In the genomic region with DNA sequence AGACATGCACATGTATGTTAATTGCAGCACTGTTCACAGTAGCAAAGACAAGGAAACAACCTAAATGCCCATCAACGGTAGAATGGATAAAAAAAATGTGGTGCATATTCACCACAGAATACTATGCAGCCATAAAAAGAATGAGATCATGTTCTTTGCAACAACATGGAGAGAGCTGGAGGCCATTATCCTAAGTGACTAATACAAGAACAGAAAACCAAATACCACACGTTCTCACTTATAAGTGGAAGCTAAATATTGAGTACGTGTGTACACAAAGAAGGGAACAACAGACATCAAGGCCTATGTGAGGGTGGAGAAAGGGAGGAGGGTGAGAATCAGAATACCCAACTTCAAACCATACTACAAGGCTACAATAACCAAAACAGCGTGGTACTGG, we compare ENCODE assay signal across 21 cellular contexts. TPM values are rescaled to one million over a fixed set of nuclear protein-coding genes. Genes with fewer than 3 reads are reported as not detected.
A peak's percentile ranks its signal among the peaks of the same experiment; 100 is the strongest.
DNase-seq lines count a peak whose midpoint lies in the region; ATAC-seq, FAIRE-seq and TF ChIP-seq lines count a peak whose summit lies in the region.
"Had no signal": no experiment of that assay in that cellular context is flagged by ENCODE, and none has a peak within 500 bp of the region (broad histone marks: within the 10 kb centered on the region; RNA-seq: fewer than 3 reads in every experiment).

No MANE protein-coding gene starts in this region.

- no peaks in the 10 kb centered on the region for H3K27me3 ChIP-seq in IMR-90 (ENCODE audit: control insufficient read depth, insufficient read depth, low read length)

- no peaks in the 10 kb centered on the region for H3K9me1 ChIP-seq in IMR-90 (ENCODE audit: insufficient read depth, low read length)

- no peak overlapping the region for H3K18ac ChIP-seq in IMR-90 (ENCODE audit: low read depth, low read length)

- no peak overlapping the region for H4K91ac ChIP-seq in IMR-90 (ENCODE audit: insufficient read depth, low read depth, low read length)

- H3K14ac ChIP-seq in IMR-90 (replicated peaks; ENCODE audit: low read depth, low read length): no peak overlapping the region

- no peaks in the 10 kb centered on the region for H4K20me1 ChIP-seq in IMR-90 (ENCODE audit: insufficient read depth, low read length)

- H4K5ac ChIP-seq in IMR-90 (ENCODE audit: low read depth, low read length): no peak overlapping the region

- no peak overlapping the region for H3K56ac ChIP-seq in IMR-90 (ENCODE audit: extremely low read depth, insufficient read depth, low read length)

- no peak for TF ChIP-seq POLR2A in IMR-90 (IDR thresholded peaks at IDR 0.05; ENCODE audit: low read depth, low read length)

- no peak overlapping the region for H3K9ac ChIP-seq in IMR-90 (ENCODE audit: low read depth, low read length)

- intact Hi-C loops in IMR-90 (cut with micrococcal nuclease): no loop called here

- no peak overlapping the region for H2AK9ac ChIP-seq in IMR-90 (replicated peaks; ENCODE audit: low read depth, low read length, poor library complexity)

- no peak overlapping the region for H2BK120ac ChIP-seq in IMR-90 (ENCODE audit: low read depth, low read length)

- TF ChIP-seq CTCF in IMR-90 (conservative IDR thresholded peaks at IDR 0.05; ENCODE audit: low read depth, low read length): no peak
- no peak for TF ChIP-seq CTCF in RWPE1 (conservative IDR thresholded peaks at IDR 0.05; ENCODE audit: low read depth)

- FAIRE-seq in frontal cortex (lab: Jason Lieb, UNC): no peak

- H3K4me2 ChIP-seq in IMR-90 (ENCODE audit: low read depth, low read length): no peak overlapping the region

- H3K4me1 ChIP-seq in IMR-90 (ENCODE audit: control insufficient read depth, insufficient read depth, low read length): no peaks in the 10 kb centered on the region; the same call in 1 of the 2 replicates

- DNase-seq in IMR-90 (no peak), RWPE1 (ENCODE audit: low spot score) (no peak), NCI-H82 (lab: John Stamatoyannopoulos, UW) (no peak), frontal cortex (ENCODE audit: low spot score in 2 of 2) (no peak), NCI-H446 treated with DMSO at 0.1 percent for 48 hours (lab: John Stamatoyannopoulos, UW) (no peak)
- DNase-seq: 8988T, DND-41, GOT3, KG1, MV-4-11, NCI-H1694 treated with DMSO at 0.1 percent for 48 hours, NCI-H510A treated with DMSO at 0.1 percent for 48 hours, NCI-H774, PC-3, RPMI8226, SIG-M5, T-helper 1 cell had no signal

- POLR2A ChIA-PET in IMR-90 (lab: Charles Lee; ENCODE audit: unreplicated experiment): no interaction called here
- POLR2A ChIA-PET in RWPE1 (lab: Yijun Ruan, JAX; ENCODE audit: low non-redundant PET): no interaction called here

- H3K4me3 ChIP-seq in IMR-90 (ENCODE audit: insufficient read depth, low read depth, low read length): no peak overlapping the region

- H2AK5ac ChIP-seq in IMR-90 (ENCODE audit: low read depth, low read length): no peak overlapping the region

- H3K27ac ChIP-seq in IMR-90 (ENCODE audit: insufficient read depth, low read length) (no peak overlapping the region), RWPE1 (no peak overlapping the region)

- BruUV-seq in IMR-90 (replicated peaks; lab: Mats Ljungman, UMichigan): no TSS peak

- no peak for TF ChIP-seq RAD21 in IMR-90 (IDR thresholded peaks at IDR 0.05; ENCODE audit: low read length)

- ATAC-seq in GM18498 (IDR thresholded peaks at IDR 0.05; ENCODE audit: unreplicated experiment): peak; percentile 48
- peak; percentile 48 for ATAC-seq in GM18907 (IDR thresholded peaks at IDR 0.05; ENCODE audit: unreplicated experiment)
- peak; percentile 42 for ATAC-seq in HG02884 (IDR thresholded peaks at IDR 0.05; ENCODE audit: unreplicated experiment)
- ATAC-seq in IMR-90 (ENCODE audit: low read depth): no peak
- ATAC-seq: PC-3, SK-N-SH treated with all-trans-retinoic acid at 6 μM for 48 hours had no signal

- no peaks in the 10 kb centered on the region for H3K36me3 ChIP-seq in IMR-90 (ENCODE audit: control insufficient read depth, insufficient read depth, low read length)

- dilution Hi-C loops in IMR-90 (cut with HindIII; ENCODE audit: low sequenced_read_pairs, unreplicated experiment): no loop called here

- H3K79me1 ChIP-seq in IMR-90 (ENCODE audit: low read depth in 1 of 2, low read length in 2 of 2): no peaks in the 10 kb centered on the region

- WGBS in IMR-90 (ENCODE audit: extremely low coverage in 2 of 2, insufficient read length in 1 of 2), 2 experiments: no CpG with 5 or more reads among the region's 4 CpGs

- 0 out of 3 replicates have a peak overlapping the region, but pooled peaks have one; percentile 43 for H2BK15ac ChIP-seq in IMR-90 (ENCODE audit: low read depth, low read length)

- CTCF ChIA-PET in IMR-90 (lab: Yijun Ruan, JAX): interaction anchor here (1.1 kb wide), 1 partner anchor 107 kb away, joined by 3 read pairs; no protein-coding TSS in a partner anchor
- CTCF ChIA-PET in RWPE1 (lab: Yijun Ruan, JAX): no interaction called here

- H2BK5ac ChIP-seq in IMR-90 (ENCODE audit: low read depth, low read length, poor library complexity, severe bottlenecking): no peak overlapping the region

- no peak overlapping the region for H3K4ac ChIP-seq in IMR-90 (ENCODE audit: low read depth, low read length)

- H3K23ac ChIP-seq in IMR-90 (ENCODE audit: low read depth, low read length): no peak overlapping the region

- H2AFZ ChIP-seq in IMR-90 (replicated peaks; ENCODE audit: low read length, poor library complexity): no peak overlapping the region

- H2BK20ac ChIP-seq in IMR-90 (ENCODE audit: low read depth, low read length): no peak overlapping the region

- H4K8ac ChIP-seq in IMR-90 (ENCODE audit: low read depth in 2 of 2, low read length in 2 of 2): no peak overlapping the region

- H3K9me3 ChIP-seq in IMR-90 (ENCODE audit: control insufficient read depth, insufficient read depth, low read length): no peaks in the 10 kb centered on the region

- in situ Hi-C loops in IMR-90 (cut with MboI; ENCODE audit: low sequenced_read_pairs): no loop called here

TF ChIP-seq in IMR-90, 13 proteins besides CTCF, POLR2A, EP300 and RAD21:
- TF ChIP-seq NFE2L2 (IDR thresholded peaks at IDR 0.05; ENCODE audit: low read depth, low read length): no peak
TF ChIP-seq in IMR-90: peak in this region for 0.

RNA-seq across cellular contexts. Expression of a gene that starts 17.4 kb away (rescaled TPM):
- 0.28 and 0.36 TPM in 2 replicates for total RNA-seq in IMR-90 (2012; rRNA removed)
- polyA plus RNA-seq in IMR-90 (2012; rRNA removed): 0.15 and 0.19 TPM in 2 replicates
- polyA plus RNA-seq in IMR-90 (2012; cell fraction: cytosol; rRNA removed): 0.08 and 0.14 TPM in 2 replicates
- polyA plus RNA-seq in IMR-90 (2012; cell fraction: nucleus; rRNA removed; ENCODE audit: low replicate concordance): 0.48 and 1.6 TPM in 2 replicates
- total RNA-seq in frontal cortex: 67.7 TPM

Comparison
In these comparisons a context has a peak if more than half of its experiments do, and no peak if none do; other contexts are left out.
1. RNA of a gene that starts 17.4 kb away (total RNA-seq): 67.7 TPM in frontal cortex (single experiment); 0.28 to 0.36 TPM in IMR-90; every median in the first group is over 10 times any median in the second.